ENCODE assay signal across 21 cellular contexts in genomic region chr22:19681863-19682245, GRCh38. TPM values are rescaled to one million over a fixed set of nuclear protein-coding genes. Genes with fewer than 3 reads are reported as not detected.
DNase-seq lines count a peak whose midpoint lies in the region; ATAC-seq, FAIRE-seq and TF ChIP-seq lines count a peak whose summit lies in the region.
"Had no signal": no experiment of that assay in that cellular context is flagged by ENCODE, and none has a peak within 500 bp of the region (broad histone marks: within the 10 kb centered on the region; RNA-seq: fewer than 3 reads in every experiment).

No MANE protein-coding gene starts in this region.

- WGBS in K562 (ENCODE audit: insufficient coverage, low coverage, missing lambda C conversion rate), result 23% methylated on average over 6 of the region's 6 CpGs

- CTCF ChIA-PET in activated CD4-positive, alpha-beta T cell treated with anti-CD3 and anti-CD28 coated beads for 36 hours (lab: Charles Lee), result no interaction called here
- CTCF ChIA-PET in HEK293 (lab: Yijun Ruan, JAX) (interaction anchor here (1.0 to 1.2 kb wide), 2 partner anchors 10 to 35 kb away, joined by 5 to 6 read pairs; no protein-coding TSS in a partner anchor), K562 (lab: Yijun Ruan, JAX; ENCODE audit: low intra/inter-chr PET ratio) (interaction anchor here (5.5 kb wide), 1 partner anchor 36 kb away, joined by 113 read pairs; no protein-coding TSS in a partner anchor)

- no TSS peak for BruUV-seq in K562 (replicated peaks; lab: Mats Ljungman, UMichigan)

- H3K27me3 Mint-ChIP-seq in activated CD4-positive, alpha-beta T cell treated with anti-CD3 and anti-CD28 coated beads for 36 hours, result peaks cover 19% of the 10 kb centered on the region

- H3K9me3 ChIP-seq in HEK293 (ENCODE audit: control insufficient read depth, insufficient read depth, low read depth, low read length) (no peaks in the 10 kb centered on the region), K562 (replicated peaks; ENCODE audit: control insufficient read depth, insufficient read depth, low read depth, low read length) (0 out of 2 replicates have a peak, but pooled peaks cover 2% of the 10 kb centered on the region)
- H3K9me3 ChIP-seq: Caco-2 had no signal

- H3K9ac ChIP-seq in K562 (ENCODE audit: insufficient read depth in 1 of 2, low read depth in 2 of 2, low read length in 2 of 2), result no peak overlapping the region
- H3K9ac ChIP-seq: BLaER1, GM23248 had no signal

- FAIRE-seq in K562 (lab: Jason Lieb, UNC), result no peak
- FAIRE-seq: A204.1, G401.6, GM12892, H1 had no signal

- H3K36me3 ChIP-seq in HEK293 (ENCODE audit: control insufficient read depth in 2 of 2, insufficient read depth in 1 of 2, low read length in 2 of 2), result no peaks in the 10 kb centered on the region
- H3K36me3 ChIP-seq in K562 (ENCODE audit: control insufficient read depth, insufficient read depth, low read length), result no peaks in the 10 kb centered on the region
- H3K36me3 ChIP-seq: BLaER1 had no signal

- intact Hi-C loops in activated CD4-positive, alpha-beta T cell treated with anti-CD3 and anti-CD28 coated beads for 36 hours (cut with DNase I, micrococcal nuclease), result no loop called here
- intact Hi-C loops in K562 (cut with micrococcal nuclease), result no loop called here

- H3K79me2 ChIP-seq in K562 (ENCODE audit: control insufficient read depth, insufficient read depth, low read length), result no peaks in the 10 kb centered on the region

- H3K9me1 ChIP-seq in K562 (ENCODE audit: control insufficient read depth, insufficient read depth, low read length), result no peaks in the 10 kb centered on the region

- no peak overlapping the region for H3K27ac ChIP-seq in HEK293 (ENCODE audit: extremely low read depth, low read depth, low read length)
- no peak overlapping the region for H3K27ac ChIP-seq in K562 (ENCODE audit: extremely low read depth, low read depth, low read length)
- H3K27ac ChIP-seq: 22Rv1, BLaER1, GM23248 had no signal

- TF ChIP-seq POLR2A in K562 (conservative IDR thresholded peaks at IDR 0.05), result no peak

- no peak overlapping the region for H3K4me3 ChIP-seq in HEK293 (ENCODE audit: low read depth, low read length)
- H3K4me3 ChIP-seq in K562, result no peak overlapping the region
- H3K4me3 ChIP-seq: BLaER1, GM23248 had no signal

- POLR2A ChIA-PET in activated CD4-positive, alpha-beta T cell treated with anti-CD3 and anti-CD28 coated beads for 36 hours (lab: Charles Lee), result no interaction called here
- POLR2A ChIA-PET in HEK293 (lab: Yijun Ruan, JAX) (no interaction called here), K562 (lab: Yijun Ruan, JAX) (interaction anchor here (0.6 to 10.5 kb wide), 7 partner anchors 10 to 621 kb away, joined by 3 to 80 read pairs (median 3); no protein-coding TSS in a partner anchor)

- H3K4me2 ChIP-seq in K562 (ENCODE audit: insufficient read depth, low read length), result no peak overlapping the region
- H3K4me2 ChIP-seq: BLaER1 had no signal

- 0 out of 2 replicates have a peak overlapping the region, but pooled peaks have one; percentile 2 for H2AFZ ChIP-seq in K562 (ENCODE audit: low read depth, low read length)
- H2AFZ ChIP-seq: GM23248 had no signal

- no peaks in the 10 kb centered on the region for H3K36me3 Mint-ChIP-seq in activated CD4-positive, alpha-beta T cell treated with anti-CD3 and anti-CD28 coated beads for 36 hours (ENCODE audit: low read depth)
- no peaks in the 10 kb centered on the region for H3K36me3 Mint-ChIP-seq in stimulated activated effector memory CD8-positive, alpha-beta T cell treated with anti-CD3 and anti-CD28 coated beads, Interleukin-12 subunit alpha, Interleukin-12 subunit beta, amount 100 ng/mL, for 72 hours
- H3K36me3 Mint-ChIP-seq: CD8-positive, alpha-beta T cell had no signal

- no peaks in the 10 kb centered on the region for H4K20me1 ChIP-seq in K562 (replicated peaks; ENCODE audit: control insufficient read depth, insufficient read depth, low read length)
- H4K20me1 ChIP-seq: BLaER1 had no signal

- no peak for ATAC-seq in activated CD4-positive, alpha-beta T cell treated with anti-CD3 and anti-CD28 coated beads for 36 hours
- no peak for ATAC-seq in K562
- no peak for ATAC-seq in stimulated activated effector memory CD8-positive, alpha-beta T cell treated with anti-CD3 and anti-CD28 coated beads, Interleukin-12 subunit alpha, Interleukin-12 subunit beta, amount 100 ng/mL, for 72 hours
- ATAC-seq: CD8-positive, alpha-beta T cell had no signal

- in situ Hi-C loops in K562 (cut with MboI), result no loop called here

- TF ChIP-seq CTCF in HEK293 (tag by site-specific recombination; IDR thresholded peaks at IDR 0.05) (no peak), K562 (IDR thresholded peaks at IDR 0.05 in 2 of 3, conservative IDR thresholded peaks at IDR 0.05 in 1 of 3; ENCODE audit: insufficient read depth in 2 of 3, low read depth in 1 of 3, low read length in 3 of 3) (no peak)

- H3K4me3 Mint-ChIP-seq in activated CD4-positive, alpha-beta T cell treated with anti-CD3 and anti-CD28 coated beads for 36 hours, result no peak overlapping the region
- no peak overlapping the region for H3K4me3 Mint-ChIP-seq in stimulated activated effector memory CD8-positive, alpha-beta T cell treated with anti-CD3 and anti-CD28 coated beads, Interleukin-12 subunit alpha, Interleukin-12 subunit beta, amount 100 ng/mL, for 72 hours
- H3K4me3 Mint-ChIP-seq: B cell; CD4-positive, CD25-positive, alpha-beta regulatory T cell; CD8-positive, alpha-beta T cell had no signal

- TF ChIP-seq EP300 in K562 (IDR thresholded peaks at IDR 0.05; ENCODE audit: low read length), result peak; percentile 18; the same call in 1 of the 2 replicates

- peaks cover 6% of the 10 kb centered on the region for H3K4me1 Mint-ChIP-seq in activated CD4-positive, alpha-beta T cell treated with anti-CD3 and anti-CD28 coated beads for 36 hours
- no peaks in the 10 kb centered on the region for H3K4me1 Mint-ChIP-seq in stimulated activated effector memory CD8-positive, alpha-beta T cell treated with anti-CD3 and anti-CD28 coated beads, Interleukin-12 subunit alpha, Interleukin-12 subunit beta, amount 100 ng/mL, for 72 hours
- H3K4me1 Mint-ChIP-seq: B cell; CD4-positive, CD25-positive, alpha-beta regulatory T cell had no signal

- TF ChIP-seq RAD21 in K562 (CRISPR knock-in tag; conservative IDR thresholded peaks at IDR 0.05 in 1 of 2, IDR thresholded peaks at IDR 0.05 in 1 of 2), result no peak

- no peaks in the 10 kb centered on the region for H3K9me3 Mint-ChIP-seq in activated CD4-positive, alpha-beta T cell treated with anti-CD3 and anti-CD28 coated beads for 36 hours (ENCODE audit: low read depth)
- H3K9me3 Mint-ChIP-seq in stimulated activated effector memory CD8-positive, alpha-beta T cell treated with anti-CD3 and anti-CD28 coated beads, Interleukin-12 subunit alpha, Interleukin-12 subunit beta, amount 100 ng/mL, for 72 hours, result no peaks in the 10 kb centered on the region
- H3K9me3 Mint-ChIP-seq: CD4-positive, CD25-positive, alpha-beta regulatory T cell; CD8-positive, alpha-beta T cell had no signal

- H3K27ac Mint-ChIP-seq in activated CD4-positive, alpha-beta T cell treated with anti-CD3 and anti-CD28 coated beads for 36 hours, result peak overlapping the region; percentile 24
- H3K27ac Mint-ChIP-seq in stimulated activated effector memory CD8-positive, alpha-beta T cell treated with anti-CD3 and anti-CD28 coated beads, Interleukin-12 subunit alpha, Interleukin-12 subunit beta, amount 100 ng/mL, for 72 hours, result no peak overlapping the region
- H3K27ac Mint-ChIP-seq: B cell; CD4-positive, CD25-positive, alpha-beta regulatory T cell; CD8-positive, alpha-beta T cell had no signal

- H3K27me3 ChIP-seq in K562 (ENCODE audit: control insufficient read depth in 2 of 2, insufficient read depth in 2 of 2, low read length in 2 of 2), result peaks cover 3% of the 10 kb centered on the region in 2 experiments
- H3K27me3 ChIP-seq: BLaER1 had no signal

- H3K4me1 ChIP-seq in HEK293 (ENCODE audit: control insufficient read depth, insufficient read depth, low read length), result no peaks in the 10 kb centered on the region
- peaks cover 5 to 12% of the 10 kb centered on the region in 2 experiments; a peak in 3 of 5 replicates for H3K4me1 ChIP-seq in K562 (replicated peaks in 1 of 2; ENCODE audit: control insufficient read depth in 2 of 2, insufficient read depth in 2 of 2, low read length in 2 of 2)
- H3K4me1 ChIP-seq: BLaER1, Caco-2 had no signal

- DNase-seq in activated CD4-positive, alpha-beta T cell treated with anti-CD3 and anti-CD28 coated beads for 36 hours, result no peak
- DNase-seq in activated CD4-positive, alpha-beta T cell treated with anti-CD3 and anti-CD28 coated beads, Interleukin-2, amount 50 U/mL, for 4 hours, result no peak
- peak in 1 of 4 experiments; percentile 13 for DNase-seq in K562 (ENCODE audit: extremely low read depth in 1 of 4, low spot score in 3 of 4)
- no peak for DNase-seq in stimulated activated effector memory CD8-positive, alpha-beta T cell treated with anti-CD3 and anti-CD28 coated beads, Interleukin-12 subunit alpha, Interleukin-12 subunit beta, amount 100 ng/mL, for 72 hours (ENCODE audit: low spot score in 2 of 2)
- no peak for DNase-seq in NCI-H2107 treated with DMSO at 0.1 percent for 48 hours (lab: John Stamatoyannopoulos, UW; ENCODE audit: unreplicated experiment)
- DNase-seq: Caco-2; CD4-positive, CD25-positive, alpha-beta regulatory T cell; CD8-positive, alpha-beta T cell; DMS153; DND-41; GM23248; H7; HCEC 1CT had no signal

RNA-seq across cellular contexts. Expression of gene SEPTIN5, which starts 32.4 kb away (rescaled TPM):
- 1 to 10 TPM in 1 of 2 experiments, under 1 TPM in 1; 0.94 to 1.5 TPM for total RNA-seq in activated CD4-positive, alpha-beta T cell treated with anti-CD3 and anti-CD28 coated beads for 36 hours
- 625 and 1,610 TPM in 2 replicates for total RNA-seq in K562 (2011; cell fraction: chromatin; rRNA removed; ENCODE audit: low replicate concordance)
- 538 and 650 TPM in 2 replicates for total RNA-seq in K562 (2011; cell fraction: nucleolus; rRNA removed)
- total RNA-seq in K562 (2011; cell fraction: nucleoplasm; rRNA removed), result 407 and 495 TPM in 2 replicates
- 116 and 125 TPM in 2 replicates for total RNA-seq in K562 (2014; rRNA removed)
- total RNA-seq in K562 (2014; rRNA removed; fragmentation: Illumina TruSeq; extraction: Trizol), result 92.5 and 94.6 TPM in 2 replicates
- total RNA-seq in K562 (2015; rRNA removed; fragmentation: Illumina TruSeq; extraction: Trizol), result 28.1 and 34.9 TPM in 2 replicates
- total RNA-seq in K562 (2021), result 177 and 195 TPM in 2 replicates
- 119 and 238 TPM in 2 replicates for polyA plus RNA-seq in K562 (2011; rRNA removed)
- polyA plus RNA-seq in K562 (2011; cell fraction: cytosol; rRNA removed), result 143 and 156 TPM in 2 replicates
- polyA plus RNA-seq in K562 (2011; cell fraction: nucleus; rRNA removed), result 671 and 957 TPM in 2 replicates
- polyA plus RNA-seq in K562 (2012), result 122 and 123 TPM in 2 replicates
- 135 and 164 TPM in 2 replicates for polyA plus RNA-seq in K562 (2014; fragmentation: Illumina TruSeq; extraction: Trizol)
- 1 to 10 TPM in 1 of 2 experiments, under 1 TPM in 1; 0.03 to 1.9 TPM for polyA plus RNA-seq in K562 (2014; fragmentation: Nextera tagmentation; extraction: Ambion mirVana)
- polyA plus RNA-seq in K562 (2014; rRNA removed), result 129 and 135 TPM in 2 replicates
- polyA minus RNA-seq in K562 (2011; rRNA and poly(A)+ RNA removed), result 306 and 458 TPM in 2 replicates
- polyA minus RNA-seq in K562 (2011; cell fraction: cytosol; rRNA and poly(A)+ RNA removed), result 83.2 and 205 TPM in 2 replicates
- polyA minus RNA-seq in K562 (2011; cell fraction: nucleus; rRNA and poly(A)+ RNA removed), result 284 and 666 TPM in 2 replicates
- total RNA-seq: B cell had no signal
- polyA plus RNA-seq: CD4-positive, CD25-positive, alpha-beta regulatory T cell had no signal

RNA-seq across cellular contexts. Expression of gene GP1BB, which starts 41.5 kb away (rescaled TPM):
- not detected for total RNA-seq in activated CD4-positive, alpha-beta T cell treated with anti-CD3 and anti-CD28 coated beads for 36 hours
- 12.5 and 89.3 TPM in 2 replicates for total RNA-seq in K562 (2011; cell fraction: chromatin; rRNA removed; ENCODE audit: low replicate concordance)
- 145 and 149 TPM in 2 replicates for total RNA-seq in K562 (2011; cell fraction: nucleolus; rRNA removed)
- total RNA-seq in K562 (2011; cell fraction: nucleoplasm; rRNA removed), result 44.7 and 52.3 TPM in 2 replicates
- total RNA-seq in K562 (2014; rRNA removed) (85.2 and 90.0 TPM in 2 replicates), K562 (2014; rRNA removed; fragmentation: Illumina TruSeq; extraction: Trizol) (2.1 and 2.8 TPM in 2 replicates), K562 (2015; rRNA removed; fragmentation: Illumina TruSeq; extraction: Trizol) (1.6 and 5.2 TPM in 2 replicates), K562 (2021) (139 and 162 TPM in 2 replicates)
- polyA plus RNA-seq in K562 (2011; rRNA removed) (9.2 and 33.6 TPM in 2 replicates), K562 (2014; fragmentation: Illumina TruSeq; extraction: Trizol) (1.6 and 15.2 TPM in 2 replicates), K562 (2014; fragmentation: Nextera tagmentation; extraction: Ambion mirVana) (1 to 10 TPM in 1 of 2 experiments, under 1 TPM in 1; 0.69 to 1.1 TPM), K562 (2014; rRNA removed) (110 and 150 TPM in 2 replicates)
- polyA plus RNA-seq in K562 (2011; cell fraction: cytosol; rRNA removed), result 60.0 and 286 TPM in 2 replicates
- 103 and 165 TPM in 2 replicates for polyA plus RNA-seq in K562 (2011; cell fraction: nucleus; rRNA removed)
- 49.9 and 97.0 TPM in 2 replicates for polyA plus RNA-seq in K562 (2012)
- 2.4 and 2.8 TPM in 2 replicates for polyA minus RNA-seq in K562 (2011; rRNA and poly(A)+ RNA removed)
- polyA minus RNA-seq in K562 (2011; cell fraction: cytosol; rRNA and poly(A)+ RNA removed), result 43.2 and 113 TPM in 2 replicates
- polyA minus RNA-seq in K562 (2011; cell fraction: nucleus; rRNA and poly(A)+ RNA removed), result 19.4 and 37.3 TPM in 2 replicates
- total RNA-seq: B cell, H1 had no signal
- polyA plus RNA-seq: CD4-positive, CD25-positive, alpha-beta regulatory T cell had no signal

Comparison
In these comparisons a context has a peak if more than half of its experiments do, and no peak if none do; other contexts are left out.
1. RNA of gene SEPTIN5, which starts 32.4 kb away (total RNA-seq): 28.1 to 1,610 TPM in K562; 0.94 to 1.5 TPM in activated CD4-positive, alpha-beta T cell treated with anti-CD3 and anti-CD28 coated beads for 36 hours; every median in the first group is over 10 times any median in the second.